Comparison of ENCODE assay signal across 30 cellular contexts in genomic region chr22:49587987-49588386, GRCh38.
"Had no signal": no experiment of that assay in that cellular context is flagged by ENCODE, and none has a peak within 500 bp of the region (broad histone marks: within the 10 kb centered on the region; RNA-seq: fewer than 3 reads in every experiment).

No MANE protein-coding gene starts in this region.

- H3K9me3 ChIP-seq: adrenal gland had no signal

- ATAC-seq: activated CD4-positive, CD25-positive, alpha-beta regulatory T cell treated with anti-CD3 and anti-CD28 coated beads, Interleukin-2, amount 50 U/mL, for 24 hours; activated CD8-positive, alpha-beta T cell treated with anti-CD3 and anti-CD28 coated beads for 36 hours; K562; Panc1; Right ventricle myocardium inferior; T-cell had no signal

- FAIRE-seq: K562, TTC549 had no signal

- H3K4me1 ChIP-seq: adrenal gland had no signal

- DNase-seq: activated CD4-positive, alpha-beta T cell treated with anti-CD3 and anti-CD28 coated beads for 4 hours; activated CD8-positive, alpha-beta memory T cell treated with anti-CD3 and anti-CD28 coated beads, Interleukin-2, amount 50 U/mL, for 4 hours; activated CD8-positive, alpha-beta T cell treated with anti-CD3 and anti-CD28 coated beads for 36 hours; activated effector memory CD4-positive, alpha-beta T cell treated with Interleukin-2 at 50 U/mL for 16 hours; activated naive CD4-positive, alpha-beta T cell treated with anti-CD3 and anti-CD28 coated beads for 36 hours; activated naive CD8-positive, alpha-beta T cell treated with anti-CD3 and anti-CD28 coated beads, Interleukin-2, amount 10 ng/mL, durations not matched to agents 7 days and 5 days; adrenal gland; anterior cingulate cortex; caudate nucleus; Karpas-422; MM.1S; NCI-H1105; NCI-H1436; NCI-H1694 treated with DMSO at 0.1 percent for 48 hours; NCI-H2081; NCI-H2227 treated with DMSO at 0.1 percent for 48 hours; NCI-H526; NCI-H82; OCI-M1; RPMI8226; T-cell; T-helper 2 cell; T1000 had no signal

- H3K27me3 ChIP-seq: adrenal gland had no signal

- H3K4me3 ChIP-seq: adrenal gland, K562, SK-N-MC had no signal

- H3K36me3 ChIP-seq: adrenal gland had no signal

- H3K27ac ChIP-seq: adrenal gland, SK-N-MC, VCaP had no signal
